Comparison of ENCODE assay signal across 7 cellular contexts in genomic region chr9:122930933-122931850, GRCh38. TPM values are rescaled to one million over a fixed set of nuclear protein-coding genes. Genes with fewer than 3 reads are reported as not detected.
DNase-seq lines count a peak whose midpoint lies in the region; ATAC-seq, FAIRE-seq and TF ChIP-seq lines count a peak whose summit lies in the region.

Gene ZBTB26 (minus strand): TSS chr9:122931512. CDS start chr9:122919934, 11,578 bp downstream.

- H3K4me2 ChIP-seq in astrocyte (ENCODE audit: low read length), result peak within 1 kb of the TSS; percentile 90

- H4K20me1 ChIP-seq in astrocyte (ENCODE audit: insufficient read depth, low read length), result peaks cover 8% of the 10 kb centered on the region

- peaks cover 6% of the 10 kb centered on the region for H3K4me1 ChIP-seq in astrocyte (ENCODE audit: insufficient read depth, low read length)

- no peaks in the 10 kb centered on the region for H3K36me3 ChIP-seq in astrocyte (ENCODE audit: insufficient read depth, low read length)

- H3K27me3 Mint-ChIP-seq in T-helper 2 cell treated with Interferon-gamma antibody and Interleukin-4, amounts not matched to agents 5 μg/mL and 100 μg/mL, for 36 hours (ENCODE audit: low read depth), result no peaks in the 10 kb centered on the region
- H3K27me3 Mint-ChIP-seq in astrocyte (ENCODE audit: low read depth, unreplicated experiment), result no peaks in the 10 kb centered on the region

- H3K9ac ChIP-seq in astrocyte (ENCODE audit: low read length), result peak within 1 kb of the TSS; percentile 92

- peaks cover 6% of the 10 kb centered on the region for H3K36me3 Mint-ChIP-seq in T-helper 2 cell treated with Interferon-gamma antibody and Interleukin-4, amounts not matched to agents 5 μg/mL and 100 μg/mL, for 36 hours (ENCODE audit: low read depth)
- no peaks in the 10 kb centered on the region for H3K36me3 Mint-ChIP-seq in astrocyte (ENCODE audit: low read depth, unreplicated experiment)

- FAIRE-seq in astrocyte (lab: Jason Lieb, UNC), result no peak

- peak within 1 kb of the TSS; percentile 79 for H3K27ac ChIP-seq in astrocyte (ENCODE audit: low read depth, low read length)

- peak; percentile 87 for TF ChIP-seq POLR2A in GM18505 (IDR thresholded peaks at IDR 0.05; ENCODE audit: borderline replicate concordance, extremely low read depth, insufficient read depth, insufficient read length)

- peaks cover 88% of the 10 kb centered on the region for H3K79me2 ChIP-seq in astrocyte (ENCODE audit: insufficient read depth, low read length)

- peak within 1 kb of the TSS; percentile 90 for H3K27ac Mint-ChIP-seq in T-helper 2 cell treated with Interferon-gamma antibody and Interleukin-4, amounts not matched to agents 5 μg/mL and 100 μg/mL, for 36 hours
- peak within 1 kb of the TSS; percentile 84 for H3K27ac Mint-ChIP-seq in astrocyte (ENCODE audit: unreplicated experiment)

- no peaks in the 10 kb centered on the region for H3K9me3 Mint-ChIP-seq in T-helper 2 cell treated with Interferon-gamma antibody and Interleukin-4, amounts not matched to agents 5 μg/mL and 100 μg/mL, for 36 hours
- no peaks in the 10 kb centered on the region for H3K9me3 Mint-ChIP-seq in astrocyte (ENCODE audit: unreplicated experiment)

- no peaks in the 10 kb centered on the region for H3K9me3 ChIP-seq in astrocyte (ENCODE audit: insufficient read depth, low read depth, low read length)

- ATAC-seq in GM18505 (IDR thresholded peaks at IDR 0.05; ENCODE audit: unreplicated experiment) (peak; percentile 90), HG02970 (IDR thresholded peaks at IDR 0.05; ENCODE audit: low FRiP score, unreplicated experiment) (peak; percentile 92)

- peak within 1 kb of the TSS; percentile 86 for H2AFZ ChIP-seq in astrocyte (ENCODE audit: low read depth, low read length)

- no peak within 1 kb of the TSS for H3K4me3 Mint-ChIP-seq in T-helper 2 cell treated with Interferon-gamma antibody and Interleukin-4, amounts not matched to agents 5 μg/mL and 100 μg/mL, for 36 hours
- no peak within 1 kb of the TSS for H3K4me3 Mint-ChIP-seq in astrocyte (ENCODE audit: unreplicated experiment)

- TF ChIP-seq CTCF in astrocyte (IDR thresholded peaks at IDR 0.05; ENCODE audit: insufficient read depth, low read depth, low read length), result no peak
- TF ChIP-seq CTCF in retinal pigment epithelial cell (conservative IDR thresholded peaks at IDR 0.05; ENCODE audit: low read depth, low read length), result no peak

- peaks cover 12% of the 10 kb centered on the region for H3K4me1 Mint-ChIP-seq in T-helper 2 cell treated with Interferon-gamma antibody and Interleukin-4, amounts not matched to agents 5 μg/mL and 100 μg/mL, for 36 hours (ENCODE audit: low read depth)
- peaks cover 3% of the 10 kb centered on the region for H3K4me1 Mint-ChIP-seq in astrocyte (ENCODE audit: low read depth, unreplicated experiment)

- DNase-seq in NCI-H187 treated with DMSO at 0.1 percent for 48 hours (lab: John Stamatoyannopoulos, UW) (peak; percentile 2), astrocyte (ENCODE audit: low read depth) (peak; percentile 82), hippocampal formation (lab: John Stamatoyannopoulos, UW) (peak; percentile 94), retinal pigment epithelial cell (ENCODE audit: low read depth) (peak; percentile 81)
- DNase-seq in T-helper 2 cell treated with Interferon-gamma antibody and Interleukin-4, amounts not matched to agents 5 μg/mL and 100 μg/mL, for 36 hours (ENCODE audit: low spot score), result peak; percentile 91

- no peaks in the 10 kb centered on the region for H3K27me3 ChIP-seq in astrocyte (ENCODE audit: insufficient read depth, low read length)

- H3K4me3 ChIP-seq in astrocyte (ENCODE audit: insufficient read depth, low read depth, low read length) (peak within 1 kb of the TSS; percentile 97), retinal pigment epithelial cell (ENCODE audit: low read length) (peak within 1 kb of the TSS; percentile 92)

RNA-seq across cellular contexts. Expression of gene ZBTB26, which starts in this region (rescaled TPM):
- total RNA-seq in astrocyte, result 6.2 and 6.5 TPM in 2 replicates

Comparison
In these comparisons a context has a peak if more than half of its experiments do, and no peak if none do; other contexts are left out.
1. Peak in every context shown above with its lines: DNase-seq, ATAC-seq, H3K4me3 ChIP-seq and H3K27ac ChIP-seq.
2. DNase-seq: peak in every context shown above with its lines; median percentile 94 in hippocampal formation; 91 in T-helper 2 cell treated with Interferon-gamma antibody and Interleukin-4, amounts not matched to agents 5 μg/mL and 100 μg/mL, for 36 hours; 82 in astrocyte; 81 in retinal pigment epithelial cell; 2 in NCI-H187 treated with DMSO at 0.1 percent for 48 hours.